7 cellular contexts compared by ENCODE assay signal in the genomic region with DNA sequence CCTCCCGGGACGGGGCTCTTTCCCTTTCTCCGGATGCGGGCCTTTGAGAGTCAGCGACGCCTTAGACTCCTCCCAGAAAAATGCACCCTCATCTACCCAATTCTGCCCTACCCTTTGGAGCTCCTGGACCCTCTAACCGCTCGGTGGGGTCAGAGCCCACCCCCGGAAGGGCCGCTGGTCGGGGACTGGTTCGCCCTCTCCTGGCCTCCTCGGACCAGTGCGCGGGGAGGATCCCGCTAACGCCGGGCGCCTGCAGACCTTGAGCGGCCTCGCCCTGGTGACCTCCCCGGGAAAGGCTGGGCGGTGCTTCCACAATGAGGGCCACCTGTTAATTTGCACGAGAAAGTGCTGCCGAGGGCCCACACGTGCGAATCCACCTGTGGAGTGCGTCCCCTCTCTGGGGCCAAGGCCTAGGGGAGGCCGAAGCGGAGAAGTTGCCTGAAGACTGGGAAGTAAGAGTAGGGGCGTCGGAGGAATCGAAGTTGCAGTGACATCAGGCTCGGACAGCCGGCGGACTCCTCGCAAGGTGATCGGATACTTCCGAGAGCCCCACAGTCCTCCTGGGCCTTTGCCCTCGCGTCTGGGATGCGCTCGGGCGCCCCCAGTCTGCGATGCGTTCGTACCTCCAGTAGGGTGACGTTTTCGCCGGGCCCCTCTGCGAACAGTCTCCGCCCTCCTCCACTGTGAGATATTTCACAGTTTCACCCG.
DNase-seq lines count a peak whose midpoint lies in the region; ATAC-seq, FAIRE-seq and TF ChIP-seq lines count a peak whose summit lies in the region.

No MANE protein-coding gene starts in this region.

- peak overlapping the region; percentile 91 to 99 (median 94) for H3K27ac Mint-ChIP-seq in immature natural killer cell

- peak; percentile 86 for DNase-seq in NCI-H1930 (lab: John Stamatoyannopoulos, UW)
- peak; percentile 80 for DNase-seq in bronchial epithelial cell (ENCODE audit: low read depth)
- DNase-seq in immature natural killer cell = peak; percentile 88 to 91 (median 89)
- peak; percentile 86 for DNase-seq in smooth muscle cell of the brain vasculature (ENCODE audit: low read depth, low spot score)

- peak overlapping the region; percentile 85 to 91 (median 89) for H3K4me3 Mint-ChIP-seq in immature natural killer cell

- H3K36me3 Mint-ChIP-seq in immature natural killer cell = no peaks in the 10 kb centered on the region

- H3K36me3 ChIP-seq in bronchial epithelial cell (ENCODE audit: control insufficient read depth, insufficient read depth, low read length) = no peaks in the 10 kb centered on the region

- ATAC-seq in GM18505 (IDR thresholded peaks at IDR 0.05; ENCODE audit: unreplicated experiment) (peak; percentile 76), HG02885 (IDR thresholded peaks at IDR 0.05; ENCODE audit: poor library complexity, unreplicated experiment) (peak; percentile 86)

- no peaks in the 10 kb centered on the region for H3K27me3 ChIP-seq in bronchial epithelial cell (ENCODE audit: control insufficient read depth, insufficient read depth, low read length)

- TF ChIP-seq POLR2A in GM18505 (IDR thresholded peaks at IDR 0.05; ENCODE audit: borderline replicate concordance, extremely low read depth, insufficient read depth, insufficient read length) = peak; percentile 77

- TF ChIP-seq CTCF in WI38 (IDR thresholded peaks at IDR 0.05; ENCODE audit: low read depth, low read length) = peak; percentile 65
- TF ChIP-seq CTCF in bronchial epithelial cell (IDR thresholded peaks at IDR 0.05; ENCODE audit: insufficient read depth, low read length, severe bottlenecking) = peak; percentile 82

- peaks cover 34 to 38% of the 10 kb centered on the region in 2 donors for H3K4me1 Mint-ChIP-seq in immature natural killer cell

- no peaks in the 10 kb centered on the region for H3K9me3 Mint-ChIP-seq in immature natural killer cell

- H3K27me3 Mint-ChIP-seq in immature natural killer cell (ENCODE audit: low read depth in 3 of 3) = peaks cover 5 to 6% (median 5%) of the 10 kb centered on the region in 3 donors

- no peak for FAIRE-seq in bronchial epithelial cell (lab: Jason Lieb, UNC)

- H3K4me3 ChIP-seq in WI38 (ENCODE audit: low read depth, low read length) (peak overlapping the region; percentile 44), bronchial epithelial cell (ENCODE audit: low read depth, low read length) (peak overlapping the region; percentile 46)

Comparison
In these comparisons a context has a peak if more than half of its experiments do, and no peak if none do; other contexts are left out.
1. Peak in every context shown above with its lines: DNase-seq, ATAC-seq and H3K4me3 ChIP-seq.